Comparison of ENCODE assay signal across 20 cellular contexts in the genomic region with DNA sequence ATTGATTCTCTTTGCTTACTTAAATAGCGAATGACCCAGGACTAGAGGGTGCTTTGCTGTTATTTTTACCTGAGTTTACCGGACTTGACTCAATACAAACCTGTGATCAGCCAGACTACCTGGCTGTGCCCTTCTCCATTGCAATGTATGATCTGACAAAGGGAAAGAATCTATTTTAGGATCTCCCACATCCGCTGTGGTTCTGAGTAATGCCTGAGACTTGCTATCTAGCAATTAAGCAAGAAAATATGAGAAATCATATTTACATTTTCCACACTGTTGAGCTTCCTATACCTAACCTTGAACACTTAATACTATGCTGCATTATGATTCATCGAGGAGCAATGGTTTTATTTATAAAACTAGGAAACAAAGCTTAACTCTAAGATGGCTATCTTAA.
DNase-seq lines count a peak whose midpoint lies in the region; ATAC-seq and TF ChIP-seq lines count a peak whose summit lies in the region.
"Had no signal": no experiment of that assay in that cellular context is flagged by ENCODE, and none has a peak within 500 bp of the region (broad histone marks: within the 10 kb centered on the region; RNA-seq: fewer than 3 reads in every experiment).

No MANE protein-coding gene starts in this region.

- peaks cover 15% of the 10 kb centered on the region for H3K4me1 Mint-ChIP-seq in glutamatergic neuron (ENCODE audit: low read depth, unreplicated experiment)
- H3K4me1 Mint-ChIP-seq: activated naive CD8-positive, alpha-beta T cell treated with anti-CD3 and anti-CD28 coated beads, Interleukin-2, amount 50 U/mL, for 24 hours; CD14-positive monocyte; naive thymus-derived CD4-positive, alpha-beta T cell had no signal

- 37% methylated on average over 4 of the region's 4 CpGs for WGBS in GM23248 (ENCODE audit: low coverage in 1 of 2, low lambda C conversion rate in 2 of 2, missing lambda C conversion rate in 2 of 2), 2 experiments
- 13% methylated on average over 4 of the region's 4 CpGs for WGBS in mammary epithelial cell (ENCODE audit: low coverage, missing lambda C conversion rate)

- peaks cover 2% of the 10 kb centered on the region for H3K27me3 Mint-ChIP-seq in glutamatergic neuron (ENCODE audit: unreplicated experiment)
- H3K27me3 Mint-ChIP-seq: stimulated activated naive CD8-positive, alpha-beta T cell treated with anti-CD3 and anti-CD28 coated beads, Interleukin-15, Interleukin-2, amounts not matched to agents 100 ng/mL and 50 ng/mL, for 24 hours had no signal

- H3K36me3 ChIP-seq in GM23248 (ENCODE audit: low read depth) (no peaks in the 10 kb centered on the region), mammary epithelial cell (ENCODE audit: insufficient read depth, low read length) (no peaks in the 10 kb centered on the region)
- H3K36me3 ChIP-seq: gastrocnemius medialis, right atrium auricular region had no signal

- intact Hi-C loops in mammary epithelial cell (cut with micrococcal nuclease): loop anchor here (1.0 to 5.0 kb wide), 5 partner anchors 30 to 236 kb away; no protein-coding TSS in a partner anchor

- no peaks in the 10 kb centered on the region for H3K9me2 ChIP-seq in GM23248 (ENCODE audit: insufficient read depth)

- dilution Hi-C loops in mammary epithelial cell (cut with HindIII; ENCODE audit: low sequenced_read_pairs): loop anchor here (25.0 kb wide), 1 partner anchor 359 kb away; no protein-coding TSS in a partner anchor

- no TSS peak for BruUV-seq in mammary epithelial cell (replicated peaks; lab: Mats Ljungman, UMichigan)

- no peak for ATAC-seq in HG02981 (IDR thresholded peaks at IDR 0.05; ENCODE audit: unreplicated experiment)
- ATAC-seq: activated naive CD8-positive, alpha-beta T cell treated with anti-CD3 and anti-CD28 coated beads, Interleukin-2, amount 50 U/mL, for 24 hours; gastrocnemius medialis; left cardiac atrium; naive thymus-derived CD4-positive, alpha-beta T cell had no signal

- CTCF ChIA-PET in mammary epithelial cell (lab: Charles Lee; ENCODE audit: low non-redundant PET): no interaction called here

- no peak overlapping the region for H3K4me3 Mint-ChIP-seq in glutamatergic neuron (ENCODE audit: unreplicated experiment)
- H3K4me3 Mint-ChIP-seq: activated naive CD8-positive, alpha-beta T cell treated with anti-CD3 and anti-CD28 coated beads, Interleukin-2, amount 50 U/mL, for 24 hours; CD14-positive monocyte; naive thymus-derived CD4-positive, alpha-beta T cell; stimulated activated naive CD8-positive, alpha-beta T cell treated with anti-CD3 and anti-CD28 coated beads, Interleukin-15, Interleukin-2, amounts not matched to agents 100 ng/mL and 50 ng/mL, for 24 hours; WTC11 had no signal

- H4K20me1 ChIP-seq in GM23248 (ENCODE audit: insufficient read depth) (no peaks in the 10 kb centered on the region), mammary epithelial cell (ENCODE audit: insufficient read depth, low read length) (no peaks in the 10 kb centered on the region)

- TF ChIP-seq CTCF in mammary epithelial cell (conservative IDR thresholded peaks at IDR 0.05 in 1 of 2, IDR thresholded peaks at IDR 0.05 in 1 of 2; ENCODE audit: extremely low read depth in 1 of 2, insufficient read depth in 1 of 2, low read depth in 1 of 2, low read length in 2 of 2) (no peak), glutamatergic neuron (IDR thresholded peaks at IDR 0.05; ENCODE audit: partially characterized antibody, unreplicated experiment) (no peak)

- H3K79me2 ChIP-seq in GM23248 (ENCODE audit: insufficient read depth) (no peaks in the 10 kb centered on the region), mammary epithelial cell (ENCODE audit: insufficient read depth, low read length) (no peaks in the 10 kb centered on the region)

- H3K4me3 ChIP-seq in GM23248 (peak overlapping the region; percentile 13), mammary epithelial cell (replicated peaks in 1 of 3; ENCODE audit: insufficient read depth in 1 of 3, low read depth in 2 of 3, low read length in 3 of 3) (no peak overlapping the region)
- H3K4me3 ChIP-seq: gastrocnemius medialis, right atrium auricular region had no signal

- H3K4me2 ChIP-seq in GM23248 (ENCODE audit: unreplicated experiment) (peak overlapping the region; percentile 15), mammary epithelial cell (ENCODE audit: insufficient read depth, low read depth, low read length) (peak overlapping the region; percentile 40)

- no peak overlapping the region for H3K27ac ChIP-seq in GM23248
- H3K27ac ChIP-seq in mammary epithelial cell (ENCODE audit: insufficient read depth, low read depth, low read length): peak overlapping the region; percentile 81
- H3K27ac ChIP-seq: gastrocnemius medialis, right atrium auricular region had no signal

- no peaks in the 10 kb centered on the region for H3K9me3 Mint-ChIP-seq in glutamatergic neuron (ENCODE audit: unreplicated experiment)

- in situ Hi-C loops in GM23248 (cut with MboI) (no loop called here), mammary epithelial cell (cut with MboI; ENCODE audit: low sequenced_read_pairs in 2 of 2) (loop anchor here (10.0 to 25.0 kb wide), 2 partner anchors 359 to 528 kb away; no protein-coding TSS in a partner anchor)

- H3K9me3 ChIP-seq in GM23248 (ENCODE audit: low read depth): no peaks in the 10 kb centered on the region
- no peaks in the 10 kb centered on the region for H3K9me3 ChIP-seq in mammary epithelial cell (replicated peaks; ENCODE audit: insufficient read depth, low read length)
- H3K9me3 ChIP-seq: gastrocnemius medialis, right atrium auricular region had no signal

- H3K4me1 ChIP-seq in GM23248 (ENCODE audit: insufficient read depth) (peaks cover 22% of the 10 kb centered on the region), mammary epithelial cell (ENCODE audit: insufficient read depth, low read length) (peaks cover 35% of the 10 kb centered on the region)
- H3K4me1 ChIP-seq: gastrocnemius medialis, right atrium auricular region had no signal

- peak; percentile 52 for DNase-seq in GM23248
- DNase-seq in MV-4-11 (lab: John Stamatoyannopoulos, UW): peak; percentile 61
- peak; percentile 98 for DNase-seq in mammary epithelial cell
- DNase-seq in non-pigmented ciliary epithelial cell (ENCODE audit: low read depth): peak; percentile 89
- DNase-seq in glutamatergic neuron: no peak
- DNase-seq in mesenteric fat pad (ENCODE audit: low spot score): no peak
- no peak for DNase-seq in stimulated activated CD4-positive, alpha-beta T cell treated with anti-CD3 and anti-CD28 coated beads, Interleukin-1b, Interleukin-23, amount 100 ng/mL, for 48 hours
- DNase-seq: activated naive CD8-positive, alpha-beta T cell treated with anti-CD3 and anti-CD28 coated beads, Interleukin-2, amount 50 U/mL, for 24 hours; activated T-cell treated with anti-CD3 and anti-CD28 coated beads for 4 hours; dermis blood vessel endothelial cell; gastrocnemius medialis; left cardiac atrium; naive thymus-derived CD4-positive, alpha-beta T cell; NCI-H1092 treated with DMSO at 0.1 percent for 48 hours; NCI-H524 had no signal

- H2AFZ ChIP-seq in GM23248: 0 out of 2 replicates have a peak overlapping the region, but pooled peaks have one; percentile 22
- H2AFZ ChIP-seq in mammary epithelial cell (ENCODE audit: low read depth, low read length): no peak overlapping the region

- H3K36me3 Mint-ChIP-seq in glutamatergic neuron (ENCODE audit: unreplicated experiment): no peaks in the 10 kb centered on the region
- H3K36me3 Mint-ChIP-seq: CD14-positive monocyte; naive thymus-derived CD4-positive, alpha-beta T cell had no signal

- H3K27ac Mint-ChIP-seq in glutamatergic neuron (ENCODE audit: unreplicated experiment): no peak overlapping the region
- H3K27ac Mint-ChIP-seq: activated naive CD8-positive, alpha-beta T cell treated with anti-CD3 and anti-CD28 coated beads, Interleukin-2, amount 50 U/mL, for 24 hours; CD14-positive monocyte; naive thymus-derived CD4-positive, alpha-beta T cell; stimulated activated naive CD8-positive, alpha-beta T cell treated with anti-CD3 and anti-CD28 coated beads, Interleukin-15, Interleukin-2, amounts not matched to agents 100 ng/mL and 50 ng/mL, for 24 hours; WTC11 had no signal

- no peaks in the 10 kb centered on the region for H3K27me3 ChIP-seq in GM23248 (replicated peaks; ENCODE audit: insufficient read depth)
- no peaks in the 10 kb centered on the region for H3K27me3 ChIP-seq in mammary epithelial cell (ENCODE audit: insufficient read depth, low read length)
- H3K27me3 ChIP-seq: gastrocnemius medialis, right atrium auricular region had no signal

- 0 out of 2 replicates have a peak, but pooled peaks cover 7% of the 10 kb centered on the region for H3F3A ChIP-seq in GM23248 (ENCODE audit: insufficient read depth)

- H3K9ac ChIP-seq in GM23248 (no peak overlapping the region), mammary epithelial cell (ENCODE audit: insufficient read depth, low read length) (peak overlapping the region; percentile 31)

Comparison
In these comparisons a context has a peak if more than half of its experiments do, and no peak if none do; other contexts are left out.
1. DNase-seq: peak in GM23248 (single experiment), MV-4-11 (single experiment), mammary epithelial cell (single experiment) and non-pigmented ciliary epithelial cell (single experiment); none in glutamatergic neuron (single experiment), mesenteric fat pad (single experiment) and stimulated activated CD4-positive, alpha-beta T cell treated with anti-CD3 and anti-CD28 coated beads, Interleukin-1b, Interleukin-23, amount 100 ng/mL, for 48 hours (single experiment).